Comparison of ENCODE assay signal across 1 cellular context in genomic region chr5:40991168-40991980, GRCh38.
TF ChIP-seq lines count a peak whose summit lies in the region.

No MANE protein-coding gene starts in this region.

TF ChIP-seq in HepG2, 621 proteins besides CTCF, POLR2A, EP300 and RAD21 (continued from another document and continues in another):
- TF ChIP-seq FOXP4 (CRISPR knock-in tag; IDR thresholded peaks at IDR 0.05) (peak; percentile 81), ZNF432 (CRISPR knock-in tag; IDR thresholded peaks at IDR 0.05; ENCODE audit: borderline replicate concordance) (no peak), NONO (IDR thresholded peaks at IDR 0.05) (no peak), NONO (CRISPR knock-in tag; conservative IDR thresholded peaks at IDR 0.05) (0 out of 2 replicates have a peak, but pooled peaks have one; percentile 38), ZNF501 (CRISPR knock-in tag; IDR thresholded peaks at IDR 0.05) (no peak), ATM (IDR thresholded peaks at IDR 0.05; ENCODE audit: borderline replicate concordance) (no peak), ZNF431 (CRISPR knock-in tag; IDR thresholded peaks at IDR 0.05; ENCODE audit: borderline replicate concordance, low read depth) (no peak), DNMT3B (CRISPR knock-in tag; conservative IDR thresholded peaks at IDR 0.05) (no peak), TBL1XR1 (IDR thresholded peaks at IDR 0.05; ENCODE audit: borderline replicate concordance, low read length, partially characterized antibody) (peak; percentile 37), ZBTB26 (CRISPR knock-in tag; IDR thresholded peaks at IDR 0.05; ENCODE audit: borderline replicate concordance) (no peak), IRX3 (CRISPR knock-in tag; IDR thresholded peaks at IDR 0.05; ENCODE audit: borderline replicate concordance, low read depth) (no peak), FOXC1 (CRISPR knock-in tag; IDR thresholded peaks at IDR 0.05; ENCODE audit: borderline replicate concordance) (no peak), NR2F6 (IDR thresholded peaks at IDR 0.05) (peak; percentile 93), NR2F6 (CRISPR knock-in tag; IDR thresholded peaks at IDR 0.05) (peak; percentile 93), KMT2B (CRISPR knock-in tag; IDR thresholded peaks at IDR 0.05) (0 out of 2 replicates have a peak, but pooled peaks have one; percentile 23), HDAC2 (CRISPR knock-in tag; IDR thresholded peaks at IDR 0.05) (peak; percentile 85), ZNF773 (CRISPR knock-in tag; IDR thresholded peaks at IDR 0.05; ENCODE audit: borderline replicate concordance) (no peak), ELF4 (CRISPR knock-in tag; IDR thresholded peaks at IDR 0.05; ENCODE audit: borderline replicate concordance) (no peak), HMG20B (CRISPR knock-in tag; conservative IDR thresholded peaks at IDR 0.05) (peak; percentile 67; the same call in 1 of the 2 replicates), DMAP1 (CRISPR knock-in tag; IDR thresholded peaks at IDR 0.05) (no peak), NR2F2 (IDR thresholded peaks at IDR 0.05; ENCODE audit: borderline replicate concordance, low read depth) (peak; percentile 93), FIP1L1 (IDR thresholded peaks at IDR 0.05; ENCODE audit: borderline replicate concordance, insufficient read depth, low read depth, low read length) (no peak), ZNF24 (IDR thresholded peaks at IDR 0.05) (no peak), ONECUT2 (CRISPR knock-in tag; IDR thresholded peaks at IDR 0.05) (no peak), ATF2 (CRISPR knock-in tag; IDR thresholded peaks at IDR 0.05) (0 out of 2 replicates have a peak, but pooled peaks have one; percentile 62), THRA (CRISPR knock-in tag; IDR thresholded peaks at IDR 0.05; ENCODE audit: borderline replicate concordance) (peak; percentile 75), HCFC1 (IDR thresholded peaks at IDR 0.05; ENCODE audit: low read depth, low read length) (no peak), HES4 (CRISPR knock-in tag; IDR thresholded peaks at IDR 0.05; ENCODE audit: borderline replicate concordance) (no peak), ZNF556 (CRISPR knock-in tag; IDR thresholded peaks at IDR 0.05; ENCODE audit: borderline replicate concordance) (no peak; the same call in 1 of the 2 replicates), ZMAT5 (CRISPR knock-in tag; IDR thresholded peaks at IDR 0.05; ENCODE audit: borderline replicate concordance, low read depth) (no peak), TFDP2 (CRISPR knock-in tag; IDR thresholded peaks at IDR 0.05) (peak; percentile 35; the same call in 1 of the 2 replicates), ATF4 (CRISPR knock-in tag; IDR thresholded peaks at IDR 0.05) (peak in 1 of 2 experiments; percentile 91; a peak in 2 of 4 replicates), GPBP1L1 (CRISPR knock-in tag; IDR thresholded peaks at IDR 0.05) (no peak), MAFF (IDR thresholded peaks at IDR 0.05; ENCODE audit: low read depth, low read length) (0 out of 2 replicates have a peak, but pooled peaks have one; percentile 37), HBP1 (CRISPR knock-in tag; IDR thresholded peaks at IDR 0.05; ENCODE audit: low read depth) (no peak), ZNF614 (CRISPR knock-in tag; IDR thresholded peaks at IDR 0.05; ENCODE audit: borderline replicate concordance) (peak; percentile 70; the same call in 1 of the 2 replicates), ZNF234 (CRISPR knock-in tag; conservative IDR thresholded peaks at IDR 0.05) (no peak), BRD4 (CRISPR knock-in tag; IDR thresholded peaks at IDR 0.05) (no peak), GABPA (IDR thresholded peaks at IDR 0.05; ENCODE audit: low read depth, low read length) (no peak), GABPA (CRISPR knock-in tag; IDR thresholded peaks at IDR 0.05; ENCODE audit: low read depth) (peak; percentile 66), PITX1 (CRISPR knock-in tag; IDR thresholded peaks at IDR 0.05) (peak; percentile 82), ZKSCAN5 (CRISPR knock-in tag; IDR thresholded peaks at IDR 0.05) (no peak), ZXDC (CRISPR knock-in tag; IDR thresholded peaks at IDR 0.05) (no peak), TARDBP (CRISPR knock-in tag; IDR thresholded peaks at IDR 0.05) (peak; percentile 70; the same call in 1 of the 2 replicates), ZNF790 (CRISPR knock-in tag; IDR thresholded peaks at IDR 0.05; ENCODE audit: borderline replicate concordance) (no peak), AFF4 (CRISPR knock-in tag; IDR thresholded peaks at IDR 0.05) (no peak), ZBTB1 (CRISPR knock-in tag; IDR thresholded peaks at IDR 0.05; ENCODE audit: borderline replicate concordance) (no peak), GTF3A (CRISPR knock-in tag; conservative IDR thresholded peaks at IDR 0.05) (no peak)
